Comparison of ENCODE assay signal across 18 cellular contexts in genomic region chr22:49451070-49451840, GRCh38.
A peak's percentile ranks its signal among the peaks of the same experiment; 100 is the strongest.
DNase-seq lines count a peak whose midpoint lies in the region; ATAC-seq, FAIRE-seq and TF ChIP-seq lines count a peak whose summit lies in the region.
"Had no signal": no experiment of that assay in that cellular context is flagged by ENCODE, and none has a peak within 500 bp of the region (broad histone marks: within the 10 kb centered on the region; RNA-seq: fewer than 3 reads in every experiment).

No MANE protein-coding gene starts in this region.

- H3K9ac ChIP-seq in ES-I3 (ENCODE audit: low read depth, low read length) (peak overlapping the region; percentile 12), K562 (ENCODE audit: insufficient read depth in 1 of 2, low read depth in 2 of 2, low read length in 2 of 2) (no peak overlapping the region), mesenchymal stem cell (ENCODE audit: low read length) (no peak overlapping the region), parathyroid adenoma (no peak overlapping the region)

- H3K18ac ChIP-seq in mesenchymal stem cell (ENCODE audit: low read depth in 1 of 2, low read length in 2 of 2) = no peak overlapping the region

- H3K9me3 ChIP-seq in ES-I3 (ENCODE audit: control insufficient read depth, insufficient read depth, low read length) (no peaks in the 10 kb centered on the region), K562 (replicated peaks; ENCODE audit: control insufficient read depth, insufficient read depth, low read depth, low read length) (no peaks in the 10 kb centered on the region), mesenchymal stem cell (ENCODE audit: control insufficient read depth, low read length) (peaks cover 7% of the 10 kb centered on the region), parathyroid adenoma (ENCODE audit: control insufficient read depth, low read length) (no peaks in the 10 kb centered on the region)

- 67% methylated on average over 14 of the region's 17 CpGs for WGBS in K562 (ENCODE audit: insufficient coverage, low coverage, missing lambda C conversion rate)
- WGBS in mesenchymal stem cell = 61% methylated on average over 15 of the region's 17 CpGs

- no peaks in the 10 kb centered on the region for H3K36me3 Mint-ChIP-seq in activated CD4-positive, alpha-beta memory T cell treated with anti-CD3 and anti-CD28 coated beads, Interleukin-2, amount 10 ng/mL, durations not matched to agents 7 days and 5 days (ENCODE audit: low read depth)

- H4K20me1 ChIP-seq in K562 (replicated peaks; ENCODE audit: control insufficient read depth, insufficient read depth, low read length) = peaks cover 8% of the 10 kb centered on the region; the same call in 1 of the 2 replicates

- no peak overlapping the region for H2BK12ac ChIP-seq in mesenchymal stem cell (ENCODE audit: low read length in 2 of 2)

- CTCF ChIA-PET in K562 (lab: Yijun Ruan, JAX; ENCODE audit: low intra/inter-chr PET ratio) = no interaction called here
- CTCF ChIA-PET in activated CD4-positive, alpha-beta memory T cell treated with anti-CD3 and anti-CD28 coated beads, Interleukin-2, amount 10 ng/mL, durations not matched to agents 7 days and 5 days (lab: Charles Lee) = no interaction called here

- TF ChIP-seq RAD21 in K562 (CRISPR knock-in tag; conservative IDR thresholded peaks at IDR 0.05 in 1 of 2, IDR thresholded peaks at IDR 0.05 in 1 of 2) = no peak

- no peak overlapping the region for H2BK15ac ChIP-seq in mesenchymal stem cell (ENCODE audit: low read depth, poor library complexity, severe bottlenecking)

- H3K4ac ChIP-seq in mesenchymal stem cell (ENCODE audit: low read depth in 1 of 2, low read length in 2 of 2) = no peak overlapping the region

- H3K27ac ChIP-seq in K562 (ENCODE audit: extremely low read depth, low read depth, low read length) (no peak overlapping the region), mesenchymal stem cell (ENCODE audit: low read length, poor library complexity, severe bottlenecking) (no peak overlapping the region), parathyroid adenoma (no peak overlapping the region)

- H3K9me1 ChIP-seq in K562 (ENCODE audit: control insufficient read depth, insufficient read depth, low read length) = peaks cover 3% of the 10 kb centered on the region

- H3K79me1 ChIP-seq in mesenchymal stem cell (replicated peaks; ENCODE audit: low read length, poor library complexity, severe bottlenecking) = no peaks in the 10 kb centered on the region

- H4K8ac ChIP-seq in mesenchymal stem cell (ENCODE audit: low read length) = no peak overlapping the region

- no peaks in the 10 kb centered on the region for H3K4me1 Mint-ChIP-seq in activated CD4-positive, alpha-beta memory T cell treated with anti-CD3 and anti-CD28 coated beads, Interleukin-2, amount 10 ng/mL, durations not matched to agents 7 days and 5 days
- H3K4me1 Mint-ChIP-seq: B cell had no signal

- DNase-seq in K562 (ENCODE audit: extremely low read depth in 1 of 4, low spot score in 3 of 4) (no peak), mesenchymal stem cell (no peak), NCI-H2107 (lab: John Stamatoyannopoulos, UW) (no peak), omental fat pad (ENCODE audit: low spot score) (no peak), HT-29 (ENCODE audit: low spot score) (no peak)
- DNase-seq in activated CD4-positive, alpha-beta memory T cell treated with anti-CD3 and anti-CD28 coated beads, Interleukin-2, amount 10 ng/mL, durations not matched to agents 7 days and 5 days = no peak
- DNase-seq: 8988T, DMS79 treated with DMSO at 0.1 percent for 48 hours, KG1, NCI-H1105 treated with DMSO at 0.1 percent for 48 hours, NCI-H1694 treated with DMSO at 0.1 percent for 48 hours, NCI-H226, NCI-H526 had no signal

- TF ChIP-seq EP300 in K562 (IDR thresholded peaks at IDR 0.05; ENCODE audit: low read length) = no peak

- H3K27me3 ChIP-seq in K562 (ENCODE audit: control insufficient read depth in 2 of 2, insufficient read depth in 2 of 2, low read length in 2 of 2) (no peaks in the 10 kb centered on the region), mesenchymal stem cell (ENCODE audit: control insufficient read depth in 1 of 2, insufficient read depth in 1 of 2, low read length in 2 of 2) (peaks cover 0 to 4% of the 10 kb centered on the region in 2 experiments), parathyroid adenoma (ENCODE audit: control insufficient read depth, insufficient read depth, low read length) (no peaks in the 10 kb centered on the region)

- TF ChIP-seq CTCF in K562 (IDR thresholded peaks at IDR 0.05 in 2 of 3, conservative IDR thresholded peaks at IDR 0.05 in 1 of 3; ENCODE audit: insufficient read depth in 2 of 3, low read depth in 1 of 3, low read length in 3 of 3) (no peak), parathyroid adenoma (IDR thresholded peaks at IDR 0.05) (no peak), omental fat pad (IDR thresholded peaks at IDR 0.05) (no peak)

- FAIRE-seq in K562 (lab: Jason Lieb, UNC) = no peak
- FAIRE-seq: HepG2 had no signal

- no peak overlapping the region for H3K23ac ChIP-seq in mesenchymal stem cell (ENCODE audit: low read length in 2 of 2)

- intact Hi-C loops in K562 (cut with micrococcal nuclease) = no loop called here

- no peak overlapping the region for H3K14ac ChIP-seq in mesenchymal stem cell (ENCODE audit: low read length in 2 of 2)

- H3K36me3 ChIP-seq in ES-I3 (ENCODE audit: insufficient read depth, low read length) (no peaks in the 10 kb centered on the region), K562 (ENCODE audit: control insufficient read depth, insufficient read depth, low read length) (peaks cover 2% of the 10 kb centered on the region; the same call in 1 of the 3 replicates), mesenchymal stem cell (ENCODE audit: control insufficient read depth in 1 of 2, insufficient read depth in 2 of 2, low read depth in 1 of 2, low read length in 2 of 2) (no peaks in the 10 kb centered on the region), parathyroid adenoma (ENCODE audit: control insufficient read depth, insufficient read depth, low read length) (no peaks in the 10 kb centered on the region)

- H3K9me3 Mint-ChIP-seq in activated CD4-positive, alpha-beta memory T cell treated with anti-CD3 and anti-CD28 coated beads, Interleukin-2, amount 10 ng/mL, durations not matched to agents 7 days and 5 days = peaks cover 4% of the 10 kb centered on the region

- no peak overlapping the region for H2BK5ac ChIP-seq in mesenchymal stem cell (ENCODE audit: low read depth, low read length, poor library complexity, severe bottlenecking)

- H3K4me1 ChIP-seq in ES-I3 (ENCODE audit: insufficient read depth, low read length) (peaks cover 7% of the 10 kb centered on the region; the same call in 1 of the 2 replicates), K562 (replicated peaks in 1 of 2; ENCODE audit: control insufficient read depth in 2 of 2, insufficient read depth in 2 of 2, low read length in 2 of 2) (peaks cover 11 to 14% of the 10 kb centered on the region in 2 experiments; a peak in 4 of 5 replicates), mesenchymal stem cell (ENCODE audit: control insufficient read depth, insufficient read depth, low read depth, low read length) (no peaks in the 10 kb centered on the region), parathyroid adenoma (no peaks in the 10 kb centered on the region)

- in situ Hi-C loops in K562 (cut with MboI) = no loop called here

- no peak overlapping the region for H2AK5ac ChIP-seq in mesenchymal stem cell (ENCODE audit: low read length, severe bottlenecking)

- H3K27ac Mint-ChIP-seq in activated CD4-positive, alpha-beta memory T cell treated with anti-CD3 and anti-CD28 coated beads, Interleukin-2, amount 10 ng/mL, durations not matched to agents 7 days and 5 days = no peak overlapping the region
- H3K27ac Mint-ChIP-seq: B cell had no signal

- H3K27me3 Mint-ChIP-seq in activated CD4-positive, alpha-beta memory T cell treated with anti-CD3 and anti-CD28 coated beads, Interleukin-2, amount 10 ng/mL, durations not matched to agents 7 days and 5 days = peaks cover 21% of the 10 kb centered on the region

- 0 out of 3 replicates have a peak, but pooled peaks have one; percentile 26 for ATAC-seq in K562
- ATAC-seq in omental fat pad (ENCODE audit: low FRiP score) = no peak
- ATAC-seq: HCT116, HepG2 had no signal

- no peak for TF ChIP-seq POLR2A in K562 (conservative IDR thresholded peaks at IDR 0.05)

- no peak overlapping the region for H2AFZ ChIP-seq in K562 (ENCODE audit: low read depth, low read length)
- no peak overlapping the region for H2AFZ ChIP-seq in mesenchymal stem cell (ENCODE audit: low read depth, low read length)
- H2AFZ ChIP-seq in parathyroid adenoma = no peak overlapping the region

- POLR2A ChIA-PET in K562 (lab: Yijun Ruan, JAX) = interaction anchor here (1.6 kb wide), 1 partner anchor 9 kb away, joined by 3 read pairs; no protein-coding TSS in a partner anchor
- POLR2A ChIA-PET in activated CD4-positive, alpha-beta memory T cell treated with anti-CD3 and anti-CD28 coated beads, Interleukin-2, amount 10 ng/mL, durations not matched to agents 7 days and 5 days (lab: Charles Lee) = no interaction called here

- no peak overlapping the region for H2BK120ac ChIP-seq in mesenchymal stem cell (ENCODE audit: low read depth, low read length)

- H3K4me2 ChIP-seq in K562 (ENCODE audit: insufficient read depth, low read length) (no peak overlapping the region), mesenchymal stem cell (ENCODE audit: low read length, poor library complexity, severe bottlenecking) (no peak overlapping the region), parathyroid adenoma (ENCODE audit: low read length) (peak overlapping the region; percentile 53)

- H4K91ac ChIP-seq in mesenchymal stem cell (ENCODE audit: low read length) = peak overlapping the region; percentile 46

- H3K4me3 Mint-ChIP-seq in activated CD4-positive, alpha-beta memory T cell treated with anti-CD3 and anti-CD28 coated beads, Interleukin-2, amount 10 ng/mL, durations not matched to agents 7 days and 5 days = no peak overlapping the region
- H3K4me3 Mint-ChIP-seq: B cell had no signal

- no peak overlapping the region for H3K4me3 ChIP-seq in K562
- H3K4me3 ChIP-seq in mesenchymal stem cell (ENCODE audit: insufficient read depth in 1 of 2, low read depth in 1 of 2, low read length in 2 of 2) = no peak overlapping the region
- no peak overlapping the region for H3K4me3 ChIP-seq in parathyroid adenoma (ENCODE audit: low read depth, low read length)

- no TSS peak for BruUV-seq in K562 (replicated peaks; lab: Mats Ljungman, UMichigan)

- H3K79me2 ChIP-seq in K562 (ENCODE audit: control insufficient read depth, insufficient read depth, low read length) (no peaks in the 10 kb centered on the region; the same call in 2 of the 3 replicates), parathyroid adenoma (no peaks in the 10 kb centered on the region)

TF ChIP-seq in K562, 482 proteins besides CTCF, POLR2A, EP300 and RAD21 (continues in another document):
- TF ChIP-seq PURB (CRISPR knock-in tag; IDR thresholded peaks at IDR 0.05; ENCODE audit: low read depth) (no peak), RHOXF2B (CRISPR knock-in tag; conservative IDR thresholded peaks at IDR 0.05) (no peak), POLR2G (IDR thresholded peaks at IDR 0.05; ENCODE audit: low read depth, low read length) (peak; percentile 38; the same call in 1 of the 2 replicates), ARID1B (IDR thresholded peaks at IDR 0.05) (no peak), ZNF445 (CRISPR knock-in tag; IDR thresholded peaks at IDR 0.05; ENCODE audit: low read depth) (no peak), TCFL5 (CRISPR knock-in tag; conservative IDR thresholded peaks at IDR 0.05) (no peak)
